10 cellular contexts compared by ENCODE assay signal in the genomic region with DNA sequence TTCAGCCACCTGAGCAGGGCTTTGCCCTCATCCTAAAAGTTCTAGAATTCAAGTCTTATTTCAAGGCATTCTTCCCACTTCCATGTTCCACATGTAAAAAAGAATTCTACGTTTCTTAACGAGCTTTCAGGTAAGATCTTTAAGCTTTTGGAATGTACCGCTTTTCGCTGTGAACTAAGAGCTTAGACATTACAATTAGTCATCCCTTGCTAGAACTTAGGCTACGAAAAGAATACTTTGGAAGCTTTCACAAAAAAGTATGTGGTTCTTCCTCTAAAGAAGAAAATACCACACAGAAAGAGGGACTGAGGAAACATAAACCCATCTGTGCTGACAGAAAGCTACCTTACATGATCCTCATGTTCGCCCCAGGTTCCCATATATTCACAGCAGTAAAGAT. TPM values are rescaled to one million over a fixed set of nuclear protein-coding genes. Genes with fewer than 3 reads are reported as not detected.
DNase-seq lines count a peak whose midpoint lies in the region; ATAC-seq and TF ChIP-seq lines count a peak whose summit lies in the region.
"Had no signal": no experiment of that assay in that cellular context is flagged by ENCODE, and none has a peak within 500 bp of the region (broad histone marks: within the 10 kb centered on the region; RNA-seq: fewer than 3 reads in every experiment).

No MANE protein-coding gene starts in this region.

- H3K36me3 ChIP-seq in BE2C (peaks cover 10% of the 10 kb centered on the region), Loucy (ENCODE audit: insufficient read depth, low read length) (no peaks in the 10 kb centered on the region)

- H3F3A ChIP-seq in Loucy (ENCODE audit: low read depth) = no peaks in the 10 kb centered on the region

- H3K4me3 ChIP-seq in BE2C (ENCODE audit: low read depth, low read length) (peak overlapping the region; percentile 74), Loucy (ENCODE audit: low read length, poor library complexity, severe bottlenecking) (peak overlapping the region; percentile 98), choroid plexus epithelial cell (ENCODE audit: low read depth, low read length) (no peak overlapping the region)

- ATAC-seq in natural killer cell = no peak
- no peak for ATAC-seq in HG03097 (IDR thresholded peaks at IDR 0.05; ENCODE audit: low FRiP score, unreplicated experiment)
- ATAC-seq in HG03139 (IDR thresholded peaks at IDR 0.05; ENCODE audit: unreplicated experiment) = no peak
- ATAC-seq in GM18505 (IDR thresholded peaks at IDR 0.05; ENCODE audit: unreplicated experiment) = no peak
- ATAC-seq in GM21367 (IDR thresholded peaks at IDR 0.05; ENCODE audit: unreplicated experiment) = no peak

- no peaks in the 10 kb centered on the region for H3K9me2 ChIP-seq in Loucy (replicated peaks; ENCODE audit: low read depth, low read length)

- peak overlapping the region; percentile 54 for H3K4me3 Mint-ChIP-seq in natural killer cell

- no peaks in the 10 kb centered on the region for H3K9me3 Mint-ChIP-seq in natural killer cell

- no peak for TF ChIP-seq POLR2A in GM18505 (IDR thresholded peaks at IDR 0.05; ENCODE audit: borderline replicate concordance, extremely low read depth, insufficient read depth, insufficient read length)

- no peak overlapping the region for H2AFZ ChIP-seq in Loucy (ENCODE audit: low read length)

- H3K9me3 ChIP-seq in BE2C = no peaks in the 10 kb centered on the region
- no peaks in the 10 kb centered on the region for H3K9me3 ChIP-seq in Loucy (ENCODE audit: insufficient read depth, low read depth, low read length)

- H3K79me2 ChIP-seq in Loucy (ENCODE audit: insufficient read depth, low read length) = peaks cover 67% of the 10 kb centered on the region

- DNase-seq in BE2C = no peak
- peak; percentile 28 for DNase-seq in choroid plexus epithelial cell (ENCODE audit: low read depth)
- no peak for DNase-seq in natural killer cell
- DNase-seq: effector CD8-positive, alpha-beta T cell; SHP77 treated with DMSO at 0.1 percent for 48 hours had no signal

- H4K20me1 ChIP-seq in Loucy (ENCODE audit: insufficient read depth, low read length, poor library complexity, severe bottlenecking) = peaks cover 37% of the 10 kb centered on the region

- H3K4me1 Mint-ChIP-seq in natural killer cell = peaks cover 37 to 38% of the 10 kb centered on the region in 2 donors

- peak overlapping the region; percentile 99 to 100 for H3K27ac Mint-ChIP-seq in natural killer cell

- H3K36me3 Mint-ChIP-seq in natural killer cell = no peaks in the 10 kb centered on the region

- no peaks in the 10 kb centered on the region for H3K27me3 ChIP-seq in BE2C
- no peaks in the 10 kb centered on the region for H3K27me3 ChIP-seq in Loucy (ENCODE audit: insufficient read depth, low read length, poor library complexity, severe bottlenecking)

- H3K4me2 ChIP-seq in Loucy (ENCODE audit: low read depth, low read length, poor library complexity, severe bottlenecking) = peak overlapping the region; percentile 94

- intact Hi-C loops in natural killer cell (cut with micrococcal nuclease) = no loop called here

- peaks cover 14% of the 10 kb centered on the region; the same call in 1 of the 2 replicates for H3K4me1 ChIP-seq in BE2C
- peaks cover 47% of the 10 kb centered on the region for H3K4me1 ChIP-seq in Loucy (ENCODE audit: insufficient read depth, low read length, poor library complexity, severe bottlenecking)

- H3K27me3 Mint-ChIP-seq in natural killer cell (ENCODE audit: low read depth in 2 of 2) = no peaks in the 10 kb centered on the region

- TF ChIP-seq CTCF in BE2C (IDR thresholded peaks at IDR 0.05; ENCODE audit: low read depth, low read length) = no peak
- TF ChIP-seq CTCF in Loucy (conservative IDR thresholded peaks at IDR 0.05; ENCODE audit: low read length) = no peak
- TF ChIP-seq CTCF in choroid plexus epithelial cell (conservative IDR thresholded peaks at IDR 0.05; ENCODE audit: low read depth, low read length) = no peak
- TF ChIP-seq CTCF in natural killer cell (IDR thresholded peaks at IDR 0.05) = no peak

- peak overlapping the region; percentile 84 for H3K9ac ChIP-seq in Loucy (ENCODE audit: low read depth, low read length, poor library complexity, severe bottlenecking)

RNA-seq across cellular contexts. Expression of a gene that starts 1.9 kb away (rescaled TPM):
- 308 TPM for polyA plus RNA-seq in BE2C (2012; ENCODE audit: insufficient read depth, insufficient read length, low read depth)
- total RNA-seq in natural killer cell = 100 to 1,000 TPM; 261 to 290 (median 262) TPM

RNA-seq across cellular contexts. Expression of a gene that starts 2.2 kb away (rescaled TPM):
- 7.2 TPM for polyA plus RNA-seq in BE2C (2012; ENCODE audit: insufficient read depth, insufficient read length, low read depth)
- total RNA-seq in natural killer cell = 1 to 10 TPM; 2.0 to 3.1 (median 2.5) TPM

RNA-seq across cellular contexts. Expression of a gene that starts 24.6 kb away (rescaled TPM):
- polyA plus RNA-seq in BE2C (2012; ENCODE audit: insufficient read depth, insufficient read length, low read depth) = 282 TPM
- 10 to 100 TPM; 55.5 to 62.9 (median 56.2) TPM for total RNA-seq in natural killer cell

RNA-seq across cellular contexts. Expression of a gene that starts 27.2 kb away (rescaled TPM):
- polyA plus RNA-seq in BE2C (2012; ENCODE audit: insufficient read depth, insufficient read length, low read depth) = not detected
- not detected for total RNA-seq in natural killer cell

RNA-seq across cellular contexts. Expression of a gene that starts 34.0 kb away (rescaled TPM):
- polyA plus RNA-seq in BE2C (2012; ENCODE audit: insufficient read depth, insufficient read length, low read depth) = 140 TPM
- 10 to 100 TPM; 22.0 to 38.3 (median 29.7) TPM for total RNA-seq in natural killer cell
